In the genomic region with DNA sequence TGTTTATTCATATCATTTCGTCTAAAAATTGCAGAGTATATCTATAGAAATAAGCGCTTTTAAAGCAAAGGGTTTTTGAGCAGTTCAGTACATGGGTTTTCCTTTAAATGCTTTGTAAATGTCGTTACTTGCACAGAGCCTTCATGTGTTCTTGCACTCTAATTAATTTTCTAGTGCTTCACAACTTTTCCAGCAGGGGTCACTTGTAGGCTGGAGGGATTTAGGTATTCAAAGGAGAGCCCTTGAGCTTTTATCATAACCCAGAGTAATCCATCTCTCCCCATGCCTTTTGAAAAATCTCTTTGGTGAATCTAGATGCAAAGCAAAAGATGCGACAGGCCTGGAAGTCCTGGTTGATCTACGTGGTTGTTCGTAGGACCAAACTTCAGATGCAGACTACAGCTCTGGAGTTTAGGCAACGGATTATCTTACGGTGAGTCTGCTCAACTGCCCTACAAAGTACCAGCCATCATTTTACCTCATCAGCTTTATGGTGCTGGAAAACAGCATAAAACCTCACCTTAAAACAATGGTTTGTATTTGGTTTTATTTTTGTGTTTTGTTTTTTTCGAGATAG, we compare ENCODE assay signal across 8 cellular contexts.
DNase-seq lines count a peak whose midpoint lies in the region; ATAC-seq and TF ChIP-seq lines count a peak whose summit lies in the region.

No MANE protein-coding gene starts in this region.

- intact Hi-C loops in esophagus squamous epithelium (cut with DNase I), result no loop called here

- H4K8ac ChIP-seq in neuronal stem cell (ENCODE audit: low read depth, low read length), result no peak overlapping the region

- TF ChIP-seq POLR2A in Peyer's patch (IDR thresholded peaks at IDR 0.05), result no peak
- no peak for TF ChIP-seq POLR2A in esophagus squamous epithelium (IDR thresholded peaks at IDR 0.05)

- H3K9ac ChIP-seq in neuronal stem cell (ENCODE audit: low read depth, low read length, poor library complexity), result no peak overlapping the region

- H3K23ac ChIP-seq in neuronal stem cell (ENCODE audit: low read depth, low read length, poor library complexity), result no peak overlapping the region

- H3K4me1 ChIP-seq in Peyer's patch (no peaks in the 10 kb centered on the region), esophagus squamous epithelium (peaks cover 0 to 5% (median 0%) of the 10 kb centered on the region in 3 donors), neuronal stem cell (ENCODE audit: control insufficient read depth in 2 of 2, insufficient read depth in 1 of 2, low read depth in 1 of 2, low read length in 2 of 2) (no peaks in the 10 kb centered on the region)

- no peak overlapping the region for H2AK5ac ChIP-seq in neuronal stem cell (ENCODE audit: low read depth, low read length)

- no peaks in the 10 kb centered on the region for H3K79me1 ChIP-seq in neuronal stem cell (ENCODE audit: low read depth, low read length)

- DNase-seq in BJ (ENCODE audit: low read depth), result no peak
- DNase-seq in Peyer's patch, result no peak
- no peak for DNase-seq in esophagus squamous epithelium (lab: John Stamatoyannopoulos, UW)
- DNase-seq in neuronal stem cell (ENCODE audit: low spot score), result peak; percentile 9
- no peak for DNase-seq in ureter (ENCODE audit: low spot score)
- no peak for DNase-seq in NK-92 (lab: John Stamatoyannopoulos, UW; ENCODE audit: unreplicated experiment)

- TF ChIP-seq CTCF in BJ (IDR thresholded peaks at IDR 0.05; ENCODE audit: insufficient read depth, low read depth, low read length), result peak; percentile 77
- TF ChIP-seq CTCF in GM12872 (IDR thresholded peaks at IDR 0.05; ENCODE audit: insufficient read depth, low read depth, low read length), result peak; percentile 61
- peak in 5 of 6 experiments; percentile 42 to 64 (median 58) for TF ChIP-seq CTCF in Peyer's patch (IDR thresholded peaks at IDR 0.05)
- peak; percentile 31 to 59 (median 38) for TF ChIP-seq CTCF in esophagus squamous epithelium (IDR thresholded peaks at IDR 0.05)

- no peak overlapping the region for H2BK5ac ChIP-seq in neuronal stem cell (ENCODE audit: low read length)

- H3K27me3 ChIP-seq in BJ (ENCODE audit: control insufficient read depth, insufficient read depth, low read length) (no peaks in the 10 kb centered on the region), Peyer's patch (no peaks in the 10 kb centered on the region), esophagus squamous epithelium (no peaks in the 10 kb centered on the region), neuronal stem cell (ENCODE audit: control insufficient read depth in 3 of 3, insufficient read depth in 3 of 3, low read depth in 1 of 3, low read length in 3 of 3) (no peaks in the 10 kb centered on the region)

- no peak overlapping the region for H3K4me2 ChIP-seq in neuronal stem cell (ENCODE audit: insufficient read depth, low read length, poor library complexity, severe bottlenecking)

- no peak for ATAC-seq in GM18511 (IDR thresholded peaks at IDR 0.05; ENCODE audit: unreplicated experiment)

- no peak overlapping the region for H2BK12ac ChIP-seq in neuronal stem cell (ENCODE audit: low read length)

- H3K36me3 ChIP-seq in BJ (ENCODE audit: control insufficient read depth, insufficient read depth, low read length) (no peaks in the 10 kb centered on the region), Peyer's patch (peaks cover 0 to 6% (median 0%) of the 10 kb centered on the region in 3 donors), esophagus squamous epithelium (peaks cover 0 to 33% (median 0%) of the 10 kb centered on the region in 3 donors), neuronal stem cell (replicated peaks in 1 of 2; ENCODE audit: control insufficient read depth in 2 of 2, insufficient read depth in 2 of 2, low read length in 2 of 2) (peaks cover 2 to 46% of the 10 kb centered on the region in 2 donors)

- no peak overlapping the region for H3K18ac ChIP-seq in neuronal stem cell (ENCODE audit: low read length)

- 71 to 74% methylated on average over 9 of the region's 9 CpGs for WGBS in esophagus squamous epithelium, 2 donors
- WGBS in neuronal stem cell (ENCODE audit: extremely low coverage in 2 of 2, insufficient read length in 2 of 2, insufficient replicate concordance in 1 of 2), 2 donors, result no CpG with 5 or more reads among the region's 9 CpGs

- H3K9me3 ChIP-seq in Peyer's patch, result no peaks in the 10 kb centered on the region
- H3K9me3 ChIP-seq in esophagus squamous epithelium, result no peaks in the 10 kb centered on the region
- no peaks in the 10 kb centered on the region for H3K9me3 ChIP-seq in neuronal stem cell (replicated peaks in 1 of 2; ENCODE audit: control insufficient read depth in 2 of 2, insufficient read depth in 1 of 2, low read depth in 1 of 2, low read length in 2 of 2)

- no peak overlapping the region for H4K91ac ChIP-seq in neuronal stem cell (ENCODE audit: low read depth, low read length, poor library complexity)

- H2BK15ac ChIP-seq in neuronal stem cell (ENCODE audit: low read length), result no peak overlapping the region

- H3K4ac ChIP-seq in neuronal stem cell (ENCODE audit: low read length), result no peak overlapping the region

- no peak overlapping the region for H2AFZ ChIP-seq in neuronal stem cell (ENCODE audit: low read length)

- no peak overlapping the region for H3K27ac ChIP-seq in Peyer's patch
- H3K27ac ChIP-seq in esophagus squamous epithelium, result no peak overlapping the region
- H3K27ac ChIP-seq in neuronal stem cell (replicated peaks; ENCODE audit: low read length), result no peak overlapping the region

- POLR2A ChIA-PET in BJ (lab: Charles Lee), result interaction anchor here (0.6 kb wide), 2 partner anchors 65 to 81 kb away, joined by 4 to 5 read pairs; no protein-coding TSS in a partner anchor

- H2BK120ac ChIP-seq in neuronal stem cell (ENCODE audit: low read depth, low read length), result no peak overlapping the region

- no peak overlapping the region for H3K14ac ChIP-seq in neuronal stem cell (ENCODE audit: low read length)

- CTCF ChIA-PET in BJ (lab: Yijun Ruan, JAX), result interaction anchor here (0.6 to 7.5 kb wide), 29 partner anchors 9 to 710 kb away, joined by 3 to 156 read pairs (median 4); a partner anchor contains a TSS

- H3K4me3 ChIP-seq in BJ (ENCODE audit: low read depth, low read length), result no peak overlapping the region
- H3K4me3 ChIP-seq in Peyer's patch, result no peak overlapping the region
- H3K4me3 ChIP-seq in esophagus squamous epithelium, result no peak overlapping the region
- no peak overlapping the region for H3K4me3 ChIP-seq in neuronal stem cell (ENCODE audit: low read length in 2 of 2)
